Comparison of ENCODE assay signal across 1 cellular context in the genomic region with DNA sequence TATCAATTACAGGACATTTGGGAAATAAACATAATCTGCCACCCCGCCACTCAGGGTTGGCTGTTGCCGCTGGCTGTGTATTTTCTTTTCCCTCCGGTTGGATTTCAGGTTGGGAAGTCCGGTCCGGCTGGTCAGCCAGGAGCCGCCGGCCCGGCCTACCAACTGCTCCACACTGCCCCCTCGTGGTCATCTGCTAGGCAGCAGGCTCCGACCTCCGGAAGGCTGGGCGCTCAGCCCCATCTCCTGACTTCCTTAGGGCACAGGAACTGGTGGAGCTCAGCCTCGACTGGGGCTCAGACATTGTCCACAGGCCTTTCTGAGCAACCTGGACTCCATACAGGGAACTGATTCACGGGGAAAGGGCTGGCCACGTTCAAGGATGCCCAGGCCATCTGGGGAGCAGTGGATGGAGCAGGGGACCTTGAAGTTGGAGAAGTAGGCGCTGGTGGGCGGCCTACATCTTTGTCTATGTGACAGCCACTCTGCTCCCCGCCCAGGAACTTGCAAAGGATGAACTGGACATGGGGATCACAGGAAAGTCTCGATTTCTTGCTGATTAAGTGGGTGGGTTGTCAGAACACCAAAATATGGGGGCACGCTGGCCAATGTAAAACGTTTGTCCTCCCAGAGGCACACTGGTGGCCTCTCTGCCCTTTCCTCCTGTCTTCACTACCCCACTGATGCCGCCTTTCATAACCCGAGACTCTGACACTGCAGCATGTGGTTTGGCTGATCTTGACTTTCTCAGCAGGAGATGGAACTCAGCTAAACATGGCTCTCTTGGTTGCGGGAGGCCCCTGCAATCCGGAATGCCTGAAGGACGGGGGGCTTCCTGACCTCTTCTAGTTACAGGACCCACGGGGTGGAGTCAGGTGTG.
TF ChIP-seq lines count a peak whose summit lies in the region.

No MANE protein-coding gene starts in this region.

TF ChIP-seq in HepG2, 621 proteins besides CTCF, POLR2A, EP300 and RAD21 (continued from another document and continues in another):
- TF ChIP-seq, protein P1, sequence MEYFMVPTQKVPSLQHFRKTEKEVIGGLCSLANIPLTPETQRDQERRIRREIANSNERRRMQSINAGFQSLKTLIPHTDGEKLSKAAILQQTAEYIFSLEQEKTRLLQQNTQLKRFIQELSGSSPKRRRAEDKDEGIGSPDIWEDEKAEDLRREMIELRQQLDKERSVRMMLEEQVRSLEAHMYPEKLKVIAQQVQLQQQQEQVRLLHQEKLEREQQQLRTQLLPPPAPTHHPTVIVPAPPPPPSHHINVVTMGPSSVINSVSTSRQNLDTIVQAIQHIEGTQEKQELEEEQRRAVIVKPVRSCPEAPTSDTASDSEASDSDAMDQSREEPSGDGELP (IDR thresholded peaks at IDR 0.05; ENCODE audit: borderline replicate concordance, low read depth) = no peak
- TF ChIP-seq ZNF780A (CRISPR knock-in tag; IDR thresholded peaks at IDR 0.05) = no peak
- no peak for TF ChIP-seq CCDC6 (CRISPR knock-in tag; IDR thresholded peaks at IDR 0.05)
- no peak for TF ChIP-seq CENPT (CRISPR knock-in tag; IDR thresholded peaks at IDR 0.05; ENCODE audit: low read depth)
- TF ChIP-seq, protein P2, sequence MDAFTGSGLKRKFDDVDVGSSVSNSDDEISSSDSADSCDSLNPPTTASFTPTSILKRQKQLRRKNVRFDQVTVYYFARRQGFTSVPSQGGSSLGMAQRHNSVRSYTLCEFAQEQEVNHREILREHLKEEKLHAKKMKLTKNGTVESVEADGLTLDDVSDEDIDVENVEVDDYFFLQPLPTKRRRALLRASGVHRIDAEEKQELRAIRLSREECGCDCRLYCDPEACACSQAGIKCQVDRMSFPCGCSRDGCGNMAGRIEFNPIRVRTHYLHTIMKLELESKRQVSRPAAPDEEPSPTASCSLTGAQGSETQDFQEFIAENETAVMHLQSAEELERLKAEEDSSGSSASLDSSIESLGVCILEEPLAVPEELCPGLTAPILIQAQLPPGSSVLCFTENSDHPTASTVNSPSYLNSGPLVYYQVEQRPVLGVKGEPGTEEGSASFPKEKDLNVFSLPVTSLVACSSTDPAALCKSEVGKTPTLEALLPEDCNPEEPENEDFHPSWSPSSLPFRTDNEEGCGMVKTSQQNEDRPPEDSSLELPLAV (CRISPR knock-in tag; conservative IDR thresholded peaks at IDR 0.05; ENCODE audit: low read depth) = no peak
- no peak for TF ChIP-seq RORA (CRISPR knock-in tag; IDR thresholded peaks at IDR 0.05)
- TF ChIP-seq ZNF761 (CRISPR knock-in tag; conservative IDR thresholded peaks at IDR 0.05) = no peak
- TF ChIP-seq, protein P3, sequence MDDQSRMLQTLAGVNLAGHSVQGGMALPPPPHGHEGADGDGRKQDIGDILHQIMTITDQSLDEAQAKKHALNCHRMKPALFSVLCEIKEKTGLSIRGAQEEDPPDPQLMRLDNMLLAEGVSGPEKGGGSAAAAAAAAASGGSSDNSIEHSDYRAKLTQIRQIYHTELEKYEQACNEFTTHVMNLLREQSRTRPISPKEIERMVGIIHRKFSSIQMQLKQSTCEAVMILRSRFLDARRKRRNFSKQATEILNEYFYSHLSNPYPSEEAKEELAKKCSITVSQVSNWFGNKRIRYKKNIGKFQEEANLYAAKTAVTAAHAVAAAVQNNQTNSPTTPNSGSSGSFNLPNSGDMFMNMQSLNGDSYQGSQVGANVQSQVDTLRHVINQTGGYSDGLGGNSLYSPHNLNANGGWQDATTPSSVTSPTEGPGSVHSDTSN (CRISPR knock-in tag; IDR thresholded peaks at IDR 0.05; ENCODE audit: borderline replicate concordance) = no peak
- no peak for TF ChIP-seq ISL2 (CRISPR knock-in tag; IDR thresholded peaks at IDR 0.05)
- no peak for TF ChIP-seq ZNF3 (CRISPR knock-in tag; IDR thresholded peaks at IDR 0.05)
- TF ChIP-seq, protein P4, sequence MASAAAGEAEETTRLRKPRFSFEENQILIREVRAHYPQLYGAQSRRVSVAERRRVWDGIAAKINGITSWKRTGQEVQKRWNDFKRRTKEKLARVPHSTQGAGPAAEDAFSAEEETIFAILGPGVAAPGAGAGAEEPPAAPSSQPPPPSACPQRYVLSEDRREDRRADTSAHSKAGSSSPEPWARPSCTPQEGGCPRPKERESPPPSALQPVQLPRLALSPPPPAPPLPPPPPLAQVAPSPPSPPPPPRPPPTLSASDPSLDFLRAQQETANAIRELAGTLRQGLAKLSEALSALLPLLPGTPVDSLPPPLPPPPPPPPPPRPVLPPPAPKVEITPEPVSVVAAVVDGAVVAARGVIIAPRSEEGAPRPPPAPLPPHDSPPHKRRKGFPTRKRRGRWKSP (CRISPR knock-in tag; IDR thresholded peaks at IDR 0.05) = no peak
- 0 out of 2 replicates have a peak, but pooled peaks have one; percentile 39 for TF ChIP-seq ERF (CRISPR knock-in tag; IDR thresholded peaks at IDR 0.05)
- no peak for TF ChIP-seq ZNF878 (CRISPR knock-in tag; IDR thresholded peaks at IDR 0.05)
- TF ChIP-seq ZSCAN31 (CRISPR knock-in tag; IDR thresholded peaks at IDR 0.05; ENCODE audit: low read depth) = 0 out of 2 replicates have a peak, but pooled peaks have one; percentile 49
- no peak for TF ChIP-seq HMG20A (CRISPR knock-in tag; IDR thresholded peaks at IDR 0.05; ENCODE audit: borderline replicate concordance)
- TF ChIP-seq ZFP36L1 (CRISPR knock-in tag; IDR thresholded peaks at IDR 0.05) = no peak
- no peak for TF ChIP-seq MIER2 (CRISPR knock-in tag; IDR thresholded peaks at IDR 0.05)
- TF ChIP-seq, protein P5, sequence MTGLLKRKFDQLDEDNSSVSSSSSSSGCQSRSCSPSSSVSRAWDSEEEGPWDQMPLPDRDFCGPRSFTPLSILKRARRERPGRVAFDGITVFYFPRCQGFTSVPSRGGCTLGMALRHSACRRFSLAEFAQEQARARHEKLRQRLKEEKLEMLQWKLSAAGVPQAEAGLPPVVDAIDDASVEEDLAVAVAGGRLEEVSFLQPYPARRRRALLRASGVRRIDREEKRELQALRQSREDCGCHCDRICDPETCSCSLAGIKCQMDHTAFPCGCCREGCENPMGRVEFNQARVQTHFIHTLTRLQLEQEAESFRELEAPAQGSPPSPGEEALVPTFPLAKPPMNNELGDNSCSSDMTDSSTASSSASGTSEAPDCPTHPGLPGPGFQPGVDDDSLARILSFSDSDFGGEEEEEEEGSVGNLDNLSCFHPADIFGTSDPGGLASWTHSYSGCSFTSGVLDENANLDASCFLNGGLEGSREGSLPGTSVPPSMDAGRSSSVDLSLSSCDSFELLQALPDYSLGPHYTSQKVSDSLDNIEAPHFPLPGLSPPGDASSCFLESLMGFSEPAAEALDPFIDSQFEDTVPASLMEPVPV (CRISPR knock-in tag; IDR thresholded peaks at IDR 0.05) = no peak
- TF ChIP-seq HOXA5 (CRISPR knock-in tag; IDR thresholded peaks at IDR 0.05) = peak; percentile 82
- TF ChIP-seq ZFP36 (IDR thresholded peaks at IDR 0.05; ENCODE audit: borderline replicate concordance, low read depth, low read length, partially characterized antibody) = no peak
- no peak for TF ChIP-seq EZH2 (conservative IDR thresholded peaks at IDR 0.05; ENCODE audit: low read depth, low read length)
- TF ChIP-seq, protein P6, sequence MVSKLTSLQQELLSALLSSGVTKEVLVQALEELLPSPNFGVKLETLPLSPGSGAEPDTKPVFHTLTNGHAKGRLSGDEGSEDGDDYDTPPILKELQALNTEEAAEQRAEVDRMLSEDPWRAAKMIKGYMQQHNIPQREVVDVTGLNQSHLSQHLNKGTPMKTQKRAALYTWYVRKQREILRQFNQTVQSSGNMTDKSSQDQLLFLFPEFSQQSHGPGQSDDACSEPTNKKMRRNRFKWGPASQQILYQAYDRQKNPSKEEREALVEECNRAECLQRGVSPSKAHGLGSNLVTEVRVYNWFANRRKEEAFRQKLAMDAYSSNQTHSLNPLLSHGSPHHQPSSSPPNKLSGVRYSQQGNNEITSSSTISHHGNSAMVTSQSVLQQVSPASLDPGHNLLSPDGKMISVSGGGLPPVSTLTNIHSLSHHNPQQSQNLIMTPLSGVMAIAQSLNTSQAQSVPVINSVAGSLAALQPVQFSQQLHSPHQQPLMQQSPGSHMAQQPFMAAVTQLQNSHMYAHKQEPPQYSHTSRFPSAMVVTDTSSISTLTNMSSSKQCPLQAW (CRISPR knock-in tag; IDR thresholded peaks at IDR 0.05) = no peak
- peak; percentile 70 for TF ChIP-seq KDM2A (CRISPR knock-in tag; IDR thresholded peaks at IDR 0.05; ENCODE audit: borderline replicate concordance, low read depth)
- no peak for TF ChIP-seq CC2D1A (CRISPR knock-in tag; IDR thresholded peaks at IDR 0.05)
- TF ChIP-seq PAWR (CRISPR knock-in tag; IDR thresholded peaks at IDR 0.05; ENCODE audit: borderline replicate concordance) = no peak
- TF ChIP-seq, protein P7, sequence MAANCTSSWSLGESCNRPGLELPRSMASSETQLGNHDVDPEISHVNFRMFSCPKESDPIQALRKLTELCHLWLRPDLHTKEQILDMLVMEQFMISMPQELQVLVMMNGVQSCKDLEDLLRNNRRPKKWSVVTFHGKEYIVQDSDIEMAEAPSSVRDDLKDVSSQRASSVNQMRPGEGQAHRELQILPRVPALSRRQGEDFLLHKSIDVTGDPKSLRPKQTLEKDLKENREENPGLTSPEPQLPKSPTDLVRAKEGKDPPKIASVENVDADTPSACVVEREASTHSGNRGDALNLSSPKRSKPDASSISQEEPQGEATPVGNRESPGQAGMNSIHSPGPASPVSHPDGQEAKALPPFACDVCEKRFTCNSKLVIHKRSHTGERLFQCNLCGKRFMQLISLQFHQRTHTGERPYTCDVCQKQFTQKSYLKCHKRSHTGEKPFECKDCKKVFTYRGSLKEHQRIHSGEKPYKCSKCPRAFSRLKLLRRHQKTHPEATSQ (CRISPR knock-in tag; IDR thresholded peaks at IDR 0.05; ENCODE audit: borderline replicate concordance) = no peak
- TF ChIP-seq ZNF766 (CRISPR knock-in tag; IDR thresholded peaks at IDR 0.05; ENCODE audit: borderline replicate concordance) = no peak
- no peak for TF ChIP-seq TCF7 (IDR thresholded peaks at IDR 0.05; ENCODE audit: low read depth)
- TF ChIP-seq, protein P8, sequence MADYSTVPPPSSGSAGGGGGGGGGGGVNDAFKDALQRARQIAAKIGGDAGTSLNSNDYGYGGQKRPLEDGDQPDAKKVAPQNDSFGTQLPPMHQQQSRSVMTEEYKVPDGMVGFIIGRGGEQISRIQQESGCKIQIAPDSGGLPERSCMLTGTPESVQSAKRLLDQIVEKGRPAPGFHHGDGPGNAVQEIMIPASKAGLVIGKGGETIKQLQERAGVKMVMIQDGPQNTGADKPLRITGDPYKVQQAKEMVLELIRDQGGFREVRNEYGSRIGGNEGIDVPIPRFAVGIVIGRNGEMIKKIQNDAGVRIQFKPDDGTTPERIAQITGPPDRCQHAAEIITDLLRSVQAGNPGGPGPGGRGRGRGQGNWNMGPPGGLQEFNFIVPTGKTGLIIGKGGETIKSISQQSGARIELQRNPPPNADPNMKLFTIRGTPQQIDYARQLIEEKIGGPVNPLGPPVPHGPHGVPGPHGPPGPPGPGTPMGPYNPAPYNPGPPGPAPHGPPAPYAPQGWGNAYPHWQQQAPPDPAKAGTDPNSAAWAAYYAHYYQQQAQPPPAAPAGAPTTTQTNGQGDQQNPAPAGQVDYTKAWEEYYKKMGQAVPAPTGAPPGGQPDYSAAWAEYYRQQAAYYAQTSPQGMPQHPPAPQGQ (CRISPR knock-in tag; IDR thresholded peaks at IDR 0.05; ENCODE audit: borderline replicate concordance) = no peak
- TF ChIP-seq MEIS1 (CRISPR knock-in tag; IDR thresholded peaks at IDR 0.05; ENCODE audit: borderline replicate concordance) = no peak
- TF ChIP-seq ZNF331 (CRISPR knock-in tag; IDR thresholded peaks at IDR 0.05) = no peak
- no peak for TF ChIP-seq ARHGAP35 (CRISPR knock-in tag; IDR thresholded peaks at IDR 0.05; ENCODE audit: borderline replicate concordance)
- TF ChIP-seq, protein P9, sequence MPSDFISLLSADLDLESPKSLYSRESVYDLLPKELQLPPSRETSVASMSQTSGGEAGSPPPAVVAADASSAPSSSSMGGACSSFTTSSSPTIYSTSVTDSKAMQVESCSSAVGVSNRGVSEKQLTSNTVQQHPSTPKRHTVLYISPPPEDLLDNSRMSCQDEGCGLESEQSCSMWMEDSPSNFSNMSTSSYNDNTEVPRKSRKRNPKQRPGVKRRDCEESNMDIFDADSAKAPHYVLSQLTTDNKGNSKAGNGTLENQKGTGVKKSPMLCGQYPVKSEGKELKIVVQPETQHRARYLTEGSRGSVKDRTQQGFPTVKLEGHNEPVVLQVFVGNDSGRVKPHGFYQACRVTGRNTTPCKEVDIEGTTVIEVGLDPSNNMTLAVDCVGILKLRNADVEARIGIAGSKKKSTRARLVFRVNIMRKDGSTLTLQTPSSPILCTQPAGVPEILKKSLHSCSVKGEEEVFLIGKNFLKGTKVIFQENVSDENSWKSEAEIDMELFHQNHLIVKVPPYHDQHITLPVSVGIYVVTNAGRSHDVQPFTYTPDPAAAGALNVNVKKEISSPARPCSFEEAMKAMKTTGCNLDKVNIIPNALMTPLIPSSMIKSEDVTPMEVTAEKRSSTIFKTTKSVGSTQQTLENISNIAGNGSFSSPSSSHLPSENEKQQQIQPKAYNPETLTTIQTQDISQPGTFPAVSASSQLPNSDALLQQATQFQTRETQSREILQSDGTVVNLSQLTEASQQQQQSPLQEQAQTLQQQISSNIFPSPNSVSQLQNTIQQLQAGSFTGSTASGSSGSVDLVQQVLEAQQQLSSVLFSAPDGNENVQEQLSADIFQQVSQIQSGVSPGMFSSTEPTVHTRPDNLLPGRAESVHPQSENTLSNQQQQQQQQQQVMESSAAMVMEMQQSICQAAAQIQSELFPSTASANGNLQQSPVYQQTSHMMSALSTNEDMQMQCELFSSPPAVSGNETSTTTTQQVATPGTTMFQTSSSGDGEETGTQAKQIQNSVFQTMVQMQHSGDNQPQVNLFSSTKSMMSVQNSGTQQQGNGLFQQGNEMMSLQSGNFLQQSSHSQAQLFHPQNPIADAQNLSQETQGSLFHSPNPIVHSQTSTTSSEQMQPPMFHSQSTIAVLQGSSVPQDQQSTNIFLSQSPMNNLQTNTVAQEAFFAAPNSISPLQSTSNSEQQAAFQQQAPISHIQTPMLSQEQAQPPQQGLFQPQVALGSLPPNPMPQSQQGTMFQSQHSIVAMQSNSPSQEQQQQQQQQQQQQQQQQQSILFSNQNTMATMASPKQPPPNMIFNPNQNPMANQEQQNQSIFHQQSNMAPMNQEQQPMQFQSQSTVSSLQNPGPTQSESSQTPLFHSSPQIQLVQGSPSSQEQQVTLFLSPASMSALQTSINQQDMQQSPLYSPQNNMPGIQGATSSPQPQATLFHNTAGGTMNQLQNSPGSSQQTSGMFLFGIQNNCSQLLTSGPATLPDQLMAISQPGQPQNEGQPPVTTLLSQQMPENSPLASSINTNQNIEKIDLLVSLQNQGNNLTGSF (CRISPR knock-in tag; IDR thresholded peaks at IDR 0.05) = no peak
- no peak for TF ChIP-seq SNRNP70 (IDR thresholded peaks at IDR 0.05; ENCODE audit: low read depth, low read length)
- TF ChIP-seq, protein P10, sequence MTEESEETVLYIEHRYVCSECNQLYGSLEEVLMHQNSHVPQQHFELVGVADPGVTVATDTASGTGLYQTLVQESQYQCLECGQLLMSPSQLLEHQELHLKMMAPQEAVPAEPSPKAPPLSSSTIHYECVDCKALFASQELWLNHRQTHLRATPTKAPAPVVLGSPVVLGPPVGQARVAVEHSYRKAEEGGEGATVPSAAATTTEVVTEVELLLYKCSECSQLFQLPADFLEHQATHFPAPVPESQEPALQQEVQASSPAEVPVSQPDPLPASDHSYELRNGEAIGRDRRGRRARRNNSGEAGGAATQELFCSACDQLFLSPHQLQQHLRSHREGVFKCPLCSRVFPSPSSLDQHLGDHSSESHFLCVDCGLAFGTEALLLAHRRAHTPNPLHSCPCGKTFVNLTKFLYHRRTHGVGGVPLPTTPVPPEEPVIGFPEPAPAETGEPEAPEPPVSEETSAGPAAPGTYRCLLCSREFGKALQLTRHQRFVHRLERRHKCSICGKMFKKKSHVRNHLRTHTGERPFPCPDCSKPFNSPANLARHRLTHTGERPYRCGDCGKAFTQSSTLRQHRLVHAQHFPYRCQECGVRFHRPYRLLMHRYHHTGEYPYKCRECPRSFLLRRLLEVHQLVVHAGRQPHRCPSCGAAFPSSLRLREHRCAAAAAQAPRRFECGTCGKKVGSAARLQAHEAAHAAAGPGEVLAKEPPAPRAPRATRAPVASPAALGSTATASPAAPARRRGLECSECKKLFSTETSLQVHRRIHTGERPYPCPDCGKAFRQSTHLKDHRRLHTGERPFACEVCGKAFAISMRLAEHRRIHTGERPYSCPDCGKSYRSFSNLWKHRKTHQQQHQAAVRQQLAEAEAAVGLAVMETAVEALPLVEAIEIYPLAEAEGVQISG (CRISPR knock-in tag; IDR thresholded peaks at IDR 0.05) = no peak
- TF ChIP-seq TMF1 (CRISPR knock-in tag; IDR thresholded peaks at IDR 0.05; ENCODE audit: low read depth) = no peak
